Comparison of ENCODE assay signal across 20 cellular contexts in genomic region chr12:93883436-93884154, GRCh38.
DNase-seq lines count a peak whose midpoint lies in the region; ATAC-seq and TF ChIP-seq lines count a peak whose summit lies in the region.
"Had no signal": no experiment of that assay in that cellular context is flagged by ENCODE, and none has a peak within 500 bp of the region (broad histone marks: within the 10 kb centered on the region; RNA-seq: fewer than 3 reads in every experiment).

No MANE protein-coding gene starts in this region.

- peaks cover 2% of the 10 kb centered on the region for H3K36me3 Mint-ChIP-seq in activated T-cell treated with anti-CD3 and anti-CD28 coated beads, Interleukin-2, amount 50 U/mL, for 4 hours (ENCODE audit: insufficient read depth)
- H3K36me3 Mint-ChIP-seq: type B pancreatic cell had no signal

- H3K4me1 ChIP-seq in PC-3 (ENCODE audit: insufficient read depth, low read length) (0 out of 2 replicates have a peak, but pooled peaks cover 7% of the 10 kb centered on the region), colonic mucosa (no peaks in the 10 kb centered on the region), neuronal stem cell (ENCODE audit: control insufficient read depth in 2 of 2, insufficient read depth in 1 of 2, low read depth in 1 of 2, low read length in 2 of 2) (no peaks in the 10 kb centered on the region)
- H3K4me1 ChIP-seq: SJCRH30 had no signal

- CTCF ChIA-PET in PC-3 (lab: Charles Lee) = no interaction called here

- TF ChIP-seq CTCF in PC-3 (conservative IDR thresholded peaks at IDR 0.05; ENCODE audit: low read depth, low read length) (no peak), colonic mucosa (IDR thresholded peaks at IDR 0.05) (no peak)

- H3K27me3 Mint-ChIP-seq in activated T-cell treated with anti-CD3 and anti-CD28 coated beads, Interleukin-2, amount 50 U/mL, for 4 hours (ENCODE audit: low read depth) = no peaks in the 10 kb centered on the region
- H3K27me3 Mint-ChIP-seq: CD8-positive, alpha-beta memory T cell; naive thymus-derived CD8-positive, alpha-beta T cell had no signal

- H3K9me2 ChIP-seq in PC-3 (replicated peaks; ENCODE audit: low read length) = no peaks in the 10 kb centered on the region

- no peaks in the 10 kb centered on the region for H3K79me2 ChIP-seq in PC-3 (ENCODE audit: low read length)

- no peak overlapping the region for H3K14ac ChIP-seq in neuronal stem cell (ENCODE audit: low read length)

- H3F3A ChIP-seq in PC-3 (ENCODE audit: low read length, unreplicated experiment) = no peaks in the 10 kb centered on the region

- no peak overlapping the region for H2BK5ac ChIP-seq in neuronal stem cell (ENCODE audit: low read length)

- H3K4me3 Mint-ChIP-seq in activated T-cell treated with anti-CD3 and anti-CD28 coated beads, Interleukin-2, amount 50 U/mL, for 4 hours = no peak overlapping the region
- H3K4me3 Mint-ChIP-seq: CD8-positive, alpha-beta memory T cell; GM23338; type B pancreatic cell had no signal

- H3K36me3 ChIP-seq in PC-3 (ENCODE audit: low read depth, low read length) = no peaks in the 10 kb centered on the region
- no peaks in the 10 kb centered on the region for H3K36me3 ChIP-seq in colonic mucosa
- no peaks in the 10 kb centered on the region for H3K36me3 ChIP-seq in neuronal stem cell (replicated peaks in 1 of 2; ENCODE audit: control insufficient read depth in 2 of 2, insufficient read depth in 2 of 2, low read length in 2 of 2)
- H3K36me3 ChIP-seq: SJCRH30 had no signal

- BruUV-seq in PC-3 (replicated peaks; lab: Mats Ljungman, UMichigan) = no TSS peak

- H4K20me1 ChIP-seq in PC-3 (ENCODE audit: low read length) = no peaks in the 10 kb centered on the region

- no peak overlapping the region for H3K27ac ChIP-seq in PC-3 (ENCODE audit: low read length)
- no peak overlapping the region for H3K27ac ChIP-seq in colonic mucosa
- H3K27ac ChIP-seq in neuronal stem cell (replicated peaks; ENCODE audit: low read length) = no peak overlapping the region
- H3K27ac ChIP-seq: SJCRH30 had no signal

- H3K18ac ChIP-seq in neuronal stem cell (ENCODE audit: low read length) = no peak overlapping the region

- ATAC-seq in PC-3 (no peak), GM18873 (IDR thresholded peaks at IDR 0.05; ENCODE audit: low FRiP score, unreplicated experiment) (no peak)
- no peak for ATAC-seq in activated T-cell treated with anti-CD3 and anti-CD28 coated beads, Interleukin-2, amount 50 U/mL, for 4 hours
- ATAC-seq: GM23338; left ventricle myocardium superior; naive thymus-derived CD8-positive, alpha-beta T cell; right cardiac atrium had no signal

- no peaks in the 10 kb centered on the region for H3K9me3 Mint-ChIP-seq in activated T-cell treated with anti-CD3 and anti-CD28 coated beads, Interleukin-2, amount 50 U/mL, for 4 hours
- H3K9me3 Mint-ChIP-seq: CD8-positive, alpha-beta memory T cell; GM23338; type B pancreatic cell had no signal

- H3K27me3 ChIP-seq in PC-3 (ENCODE audit: low read length) (no peaks in the 10 kb centered on the region), colonic mucosa (no peaks in the 10 kb centered on the region), neuronal stem cell (ENCODE audit: control insufficient read depth in 3 of 3, insufficient read depth in 3 of 3, low read depth in 1 of 3, low read length in 3 of 3) (peaks cover 0 to 4% (median 0%) of the 10 kb centered on the region in 3 experiments)
- H3K27me3 ChIP-seq: SJCRH30 had no signal

- no peak overlapping the region for H3K23ac ChIP-seq in neuronal stem cell (ENCODE audit: low read depth, low read length, poor library complexity)

- H2AK5ac ChIP-seq in neuronal stem cell (ENCODE audit: low read depth, low read length) = no peak overlapping the region

- H3K4me2 ChIP-seq in PC-3 (ENCODE audit: low read length) = no peak overlapping the region
- H3K4me2 ChIP-seq in neuronal stem cell (ENCODE audit: insufficient read depth, low read length, poor library complexity, severe bottlenecking) = no peak overlapping the region
- H3K4me2 ChIP-seq: GM23338 had no signal

- no peak overlapping the region for H4K91ac ChIP-seq in neuronal stem cell (ENCODE audit: low read depth, low read length, poor library complexity)

- no CpG with 5 or more reads among the region's 2 CpGs for WGBS in neuronal stem cell (ENCODE audit: extremely low coverage in 2 of 2, insufficient read length in 2 of 2, insufficient replicate concordance in 1 of 2), 2 donors

- intact Hi-C loops in PC-3 (cut with micrococcal nuclease) (no loop called here), colonic mucosa (cut with DNase I) (no loop called here)

- POLR2A ChIA-PET in PC-3 (lab: Charles Lee; ENCODE audit: unreplicated experiment) = no interaction called here

- no peak overlapping the region for H3K4ac ChIP-seq in neuronal stem cell (ENCODE audit: low read length)

- H3K4me1 Mint-ChIP-seq in activated T-cell treated with anti-CD3 and anti-CD28 coated beads, Interleukin-2, amount 50 U/mL, for 4 hours (ENCODE audit: low read depth) = peaks cover 14% of the 10 kb centered on the region

- no peak overlapping the region for H4K8ac ChIP-seq in neuronal stem cell (ENCODE audit: low read depth, low read length)

- no peaks in the 10 kb centered on the region for H3K79me1 ChIP-seq in neuronal stem cell (ENCODE audit: low read depth, low read length)

- H2BK120ac ChIP-seq in neuronal stem cell (ENCODE audit: low read depth, low read length) = no peak overlapping the region

- peak; percentile 69 for DNase-seq in Daoy (ENCODE audit: low read depth)
- peak; percentile 19 for DNase-seq in PC-3
- peak; percentile 4 for DNase-seq in colonic mucosa
- DNase-seq in neuronal stem cell (ENCODE audit: low spot score) = no peak
- DNase-seq in activated T-cell treated with anti-CD3 and anti-CD28 coated beads, Interleukin-2, amount 50 U/mL, for 4 hours = no peak
- no peak for DNase-seq in HPDE6-E6E7 (ENCODE audit: extremely low spot score)
- no peak for DNase-seq in T1000 (lab: John Stamatoyannopoulos, UW)
- DNase-seq: CD8-positive, alpha-beta memory T cell; hippocampal formation; Kasumi-1; left ventricle myocardium superior; naive thymus-derived CD8-positive, alpha-beta T cell; NCI-H2029 treated with DMSO at 0.1 percent for 48 hours; NCI-H82; right cardiac atrium; SJCRH30; stimulated activated CD4-positive, alpha-beta T cell treated with anti-CD3 and anti-CD28 coated beads, Interleukin-2, amount 100 ng/mL, for 48 hours had no signal

- H3K9ac ChIP-seq in PC-3 (ENCODE audit: low read length) (no peak overlapping the region), colonic mucosa (ENCODE audit: low read depth in 2 of 2, low read length in 2 of 2) (no peak overlapping the region), neuronal stem cell (ENCODE audit: low read depth, low read length, poor library complexity) (no peak overlapping the region)

- no peak overlapping the region for H2AFZ ChIP-seq in PC-3 (ENCODE audit: low read length)
- peak overlapping the region; percentile 11 for H2AFZ ChIP-seq in neuronal stem cell (ENCODE audit: low read length)

- H3K9me3 ChIP-seq in PC-3 (ENCODE audit: low read length) (no peaks in the 10 kb centered on the region), colonic mucosa (no peaks in the 10 kb centered on the region), neuronal stem cell (replicated peaks in 1 of 2; ENCODE audit: control insufficient read depth in 2 of 2, insufficient read depth in 1 of 2, low read depth in 1 of 2, low read length in 2 of 2) (no peaks in the 10 kb centered on the region)
- H3K9me3 ChIP-seq: SJCRH30 had no signal

- no peak overlapping the region for H2BK15ac ChIP-seq in neuronal stem cell (ENCODE audit: low read length)

- no peak overlapping the region for H3K4me3 ChIP-seq in PC-3 (ENCODE audit: low read length)
- H3K4me3 ChIP-seq in colonic mucosa = no peak overlapping the region
- no peak overlapping the region for H3K4me3 ChIP-seq in neuronal stem cell (ENCODE audit: low read length in 2 of 2)
- H3K4me3 ChIP-seq: GM23338, SJCRH30 had no signal

- no peak overlapping the region for H2BK12ac ChIP-seq in neuronal stem cell (ENCODE audit: low read length)

Comparison
In these comparisons a context has a peak if more than half of its experiments do, and no peak if none do; other contexts are left out.
1. DNase-seq: peak in Daoy (single experiment), PC-3 (single experiment) and colonic mucosa (single experiment); none in neuronal stem cell (single experiment), activated T-cell treated with anti-CD3 and anti-CD28 coated beads, Interleukin-2, amount 50 U/mL, for 4 hours (single experiment), HPDE6-E6E7 (single experiment) and T1000 (single experiment).